Comparison of ENCODE assay signal across 23 cellular contexts in genomic region chr11:117664897-117665296, GRCh38.
DNase-seq lines count a peak whose midpoint lies in the region; ATAC-seq and TF ChIP-seq lines count a peak whose summit lies in the region.
"Had no signal": no experiment of that assay in that cellular context is flagged by ENCODE, and none has a peak within 500 bp of the region (broad histone marks: within the 10 kb centered on the region; RNA-seq: fewer than 3 reads in every experiment).

No MANE protein-coding gene starts in this region.

- WGBS in mesendoderm (ENCODE audit: extremely low coverage, insufficient coverage, low lambda C conversion rate): no CpG with 5 or more reads among the region's 8 CpGs

- DNase-seq in Right ventricle myocardium superior: no peak
- no peak for DNase-seq in right atrium auricular region (ENCODE audit: low spot score)
- DNase-seq in endothelial cell (ENCODE audit: low spot score): peak; percentile 16
- no peak for DNase-seq in mesendoderm
- no peak for DNase-seq in NCI-H82 (lab: John Stamatoyannopoulos, UW)
- no peak for DNase-seq in stimulated activated CD4-positive, alpha-beta T cell treated with anti-CD3 and anti-CD28 coated beads, Interleukin-1b, Interleukin-23, amount 100 ng/mL, for 48 hours
- no peak for DNase-seq in DMS153 treated with DMSO at 0.1 percent for 48 hours (lab: John Stamatoyannopoulos, UW; ENCODE audit: unreplicated experiment)
- DNase-seq in NCI-H1105 treated with DMSO at 0.1 percent for 48 hours (lab: John Stamatoyannopoulos, UW): no peak
- DNase-seq: activated CD4-positive, alpha-beta T cell treated with anti-CD3 and anti-CD28 coated beads, Interleukin-2, amount 50 U/mL, for 1 hour; cerebellar nuclear complex; COR-L47; DND-41; effector memory CD4-positive, alpha-beta T cell; foreskin melanocyte; Kasumi-1; NCI-H524 treated with DMSO at 0.1 percent for 48 hours; upper lobe of right lung had no signal

- H3K36me3 Mint-ChIP-seq in endothelial cell (ENCODE audit: low read depth, unreplicated experiment): no peaks in the 10 kb centered on the region
- H3K36me3 Mint-ChIP-seq: activated naive CD8-positive, alpha-beta T cell had no signal

- H3K79me2 ChIP-seq in mesendoderm (ENCODE audit: control insufficient read depth, insufficient read depth, low read length): no peaks in the 10 kb centered on the region
- H3K79me2 ChIP-seq: hepatocyte had no signal

- H3K18ac ChIP-seq in mesendoderm (ENCODE audit: low read length): no peak overlapping the region

- peaks cover 18% of the 10 kb centered on the region for H3K4me1 Mint-ChIP-seq in endothelial cell (ENCODE audit: unreplicated experiment)

- H3K9ac ChIP-seq in mesendoderm (ENCODE audit: low read length): peak overlapping the region; percentile 19

- H3K4me3 ChIP-seq in right atrium auricular region (no peak overlapping the region), mesendoderm (ENCODE audit: low read length) (no peak overlapping the region)
- H3K4me3 ChIP-seq: esophagus muscularis mucosa, hepatocyte, lung, psoas muscle, upper lobe of right lung had no signal

- no peak overlapping the region for H3K4me3 Mint-ChIP-seq in endothelial cell (ENCODE audit: unreplicated experiment)
- H3K4me3 Mint-ChIP-seq: activated naive CD8-positive, alpha-beta T cell had no signal

- peaks cover 3% of the 10 kb centered on the region for H3K27me3 Mint-ChIP-seq in endothelial cell (ENCODE audit: unreplicated experiment)
- H3K27me3 Mint-ChIP-seq: activated naive CD8-positive, alpha-beta T cell had no signal

- H3K56ac ChIP-seq in mesendoderm (ENCODE audit: low read length): no peak overlapping the region

- no peaks in the 10 kb centered on the region for H3K36me3 ChIP-seq in right atrium auricular region
- H3K36me3 ChIP-seq in mesendoderm (ENCODE audit: control insufficient read depth, insufficient read depth, low read length): no peaks in the 10 kb centered on the region
- H3K36me3 ChIP-seq: esophagus muscularis mucosa, upper lobe of right lung had no signal

- no peak overlapping the region for H3K27ac ChIP-seq in right atrium auricular region
- no peak overlapping the region for H3K27ac ChIP-seq in mesendoderm (ENCODE audit: low read depth, low read length)
- H3K27ac ChIP-seq: esophagus muscularis mucosa, hepatocyte, psoas muscle, upper lobe of right lung, VCaP had no signal

- intact Hi-C loops in Right ventricle myocardium superior (cut with DNase I): no loop called here

- H4K5ac ChIP-seq in mesendoderm (ENCODE audit: low read length): no peak overlapping the region

- H4K8ac ChIP-seq in mesendoderm (ENCODE audit: low read depth, low read length): no peak overlapping the region

- no peaks in the 10 kb centered on the region for H3K79me1 ChIP-seq in mesendoderm (ENCODE audit: low read length)

- H3K4me1 ChIP-seq in right atrium auricular region: peaks cover 0 to 5% of the 10 kb centered on the region in 2 donors
- peaks cover 4% of the 10 kb centered on the region for H3K4me1 ChIP-seq in mesendoderm (ENCODE audit: control insufficient read depth, low read depth, low read length)
- H3K4me1 ChIP-seq: psoas muscle, upper lobe of right lung had no signal

- H2BK120ac ChIP-seq in mesendoderm (ENCODE audit: low read depth, low read length): no peak overlapping the region

- TF ChIP-seq CTCF in right atrium auricular region (IDR thresholded peaks at IDR 0.05) (no peak), endothelial cell (IDR thresholded peaks at IDR 0.05; ENCODE audit: unreplicated experiment) (no peak)

- H3K27ac Mint-ChIP-seq in endothelial cell (ENCODE audit: unreplicated experiment): no peak overlapping the region
- H3K27ac Mint-ChIP-seq: activated naive CD8-positive, alpha-beta T cell had no signal

- no peak overlapping the region for H3K4ac ChIP-seq in mesendoderm (ENCODE audit: low read depth, low read length)

- H2BK15ac ChIP-seq in mesendoderm (replicated peaks; ENCODE audit: low read depth): no peak overlapping the region

- H3K23ac ChIP-seq in mesendoderm (ENCODE audit: low read length): no peak overlapping the region

- no peaks in the 10 kb centered on the region for H3K9me3 Mint-ChIP-seq in endothelial cell (ENCODE audit: unreplicated experiment)

- no peak overlapping the region for H2BK5ac ChIP-seq in mesendoderm (ENCODE audit: low read length)

- H3K27me3 ChIP-seq in right atrium auricular region (no peaks in the 10 kb centered on the region), mesendoderm (ENCODE audit: insufficient read depth, low read length, poor library complexity) (no peaks in the 10 kb centered on the region)
- H3K27me3 ChIP-seq: esophagus muscularis mucosa, upper lobe of right lung had no signal

- H2AK5ac ChIP-seq in mesendoderm (ENCODE audit: low read length): no peak overlapping the region

- peak; percentile 31 for ATAC-seq in Right ventricle myocardium superior (ENCODE audit: poor library complexity)
- ATAC-seq: psoas muscle, upper lobe of right lung had no signal

- no peaks in the 10 kb centered on the region for H3K9me3 ChIP-seq in right atrium auricular region
- H3K9me3 ChIP-seq: esophagus muscularis mucosa, psoas muscle, upper lobe of right lung had no signal

- H3K4me2 ChIP-seq in mesendoderm (ENCODE audit: low read length): no peak overlapping the region
